20 cellular contexts compared by ENCODE assay signal in the genomic region with DNA sequence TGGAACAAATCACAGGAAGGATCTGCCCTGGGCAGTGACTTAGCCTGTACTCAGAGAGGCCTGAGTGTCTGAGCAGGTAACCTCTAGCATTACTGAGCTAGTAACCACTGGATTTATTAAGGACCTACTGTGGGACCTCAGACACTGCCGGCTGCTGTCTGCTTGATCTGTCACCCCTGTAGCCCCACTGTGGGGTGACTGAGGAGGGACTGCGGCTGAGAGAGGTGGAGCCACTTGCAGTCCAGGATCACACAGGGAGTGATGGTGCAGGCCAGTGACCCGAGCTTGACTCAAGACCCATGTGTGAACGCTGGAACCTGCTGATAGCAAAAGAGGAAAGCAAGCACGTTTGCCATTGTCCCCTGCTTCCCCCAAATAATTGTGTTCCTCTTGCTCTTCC.
"Had no signal": no experiment of that assay in that cellular context is flagged by ENCODE, and none has a peak within 500 bp of the region (broad histone marks: within the 10 kb centered on the region; RNA-seq: fewer than 3 reads in every experiment).

No MANE protein-coding gene starts in this region.

- H3K4me3 ChIP-seq: breast epithelium, colonic mucosa, dorsolateral prefrontal cortex, gastrocnemius medialis, left lung, lower lobe of right lung, mucosa of descending colon, thoracic aorta had no signal

- H3K27ac ChIP-seq: breast epithelium, colonic mucosa, dorsolateral prefrontal cortex, gastrocnemius medialis, left lung, lower lobe of right lung, thoracic aorta had no signal

- DNase-seq: activated CD4-positive, alpha-beta memory T cell treated with anti-CD3 and anti-CD28 coated beads for 36 hours; activated CD4-positive, alpha-beta T cell treated with anti-CD3 and anti-CD28 coated beads for 48 hours; activated naive CD8-positive, alpha-beta T cell treated with anti-CD3 and anti-CD28 coated beads, Interleukin-2, amount 50 U/mL, for 24 hours; activated T-cell treated with anti-CD3 and anti-CD28 coated beads, Interleukin-2, amount 50 U/mL, for 4 hours; cerebellar nuclear complex; colonic mucosa; dorsolateral prefrontal cortex; effector memory CD4-positive, alpha-beta T cell; erythroblast; gastrocnemius medialis; glutamatergic neuron; left lung; lower lobe of right lung; mesendoderm; mucosa of descending colon; posterior cingulate gyrus; right cardiac atrium; T-helper 1 cell had no signal

- H3K36me3 ChIP-seq: breast epithelium, colonic mucosa, left lung, lower lobe of right lung, thoracic aorta had no signal

- H3K4me1 ChIP-seq: breast epithelium, colonic mucosa, gastrocnemius medialis, left lung, lower lobe of right lung had no signal

- H3K9me3 ChIP-seq: breast epithelium, colonic mucosa, gastrocnemius medialis, left lung, lower lobe of right lung, mucosa of descending colon, thoracic aorta had no signal

- H3K27me3 ChIP-seq: breast epithelium, colonic mucosa, dorsolateral prefrontal cortex, gastrocnemius medialis, left lung had no signal
